In genomic region chr16:30173054-30173453, GRCh38 we compare ENCODE assay signal across 26 cellular contexts.
"Had no signal": no experiment of that assay in that cellular context is flagged by ENCODE, and none has a peak within 500 bp of the region (broad histone marks: within the 10 kb centered on the region; RNA-seq: fewer than 3 reads in every experiment).

No MANE protein-coding gene starts in this region.

- H3K27me3 Mint-ChIP-seq: memory B cell; naive thymus-derived CD4-positive, alpha-beta T cell; natural killer cell treated with Interleukin-12 subunit alpha and Interleukin-12 subunit beta and Interleukin-15 and Interleukin-18, amount 100 ng/mL, for 72 hours; stimulated activated naive CD8-positive, alpha-beta T cell treated with anti-CD3 and anti-CD28 coated beads, Interleukin-15, Interleukin-2, amounts not matched to agents 100 ng/mL and 50 ng/mL, for 24 hours had no signal

- H3K4me1 Mint-ChIP-seq: memory B cell; stimulated activated effector memory CD8-positive, alpha-beta T cell treated with anti-CD3 and anti-CD28 coated beads, Interleukin-12 subunit alpha, Interleukin-12 subunit beta, amount 100 ng/mL, for 72 hours had no signal

- H3K4me3 ChIP-seq: left ventricle myocardium inferior, lung, mucosa of descending colon, pancreas, prostate gland, sigmoid colon, spleen, suprapubic skin, thoracic aorta, tibial artery, upper lobe of right lung had no signal

- H3K4me3 Mint-ChIP-seq: immature natural killer cell; memory B cell; naive thymus-derived CD4-positive, alpha-beta T cell; natural killer cell treated with Interleukin-12 subunit alpha and Interleukin-12 subunit beta and Interleukin-15 and Interleukin-18, amount 100 ng/mL, for 72 hours; stimulated activated effector memory CD8-positive, alpha-beta T cell treated with anti-CD3 and anti-CD28 coated beads, Interleukin-12 subunit alpha, Interleukin-12 subunit beta, amount 100 ng/mL, for 72 hours; stimulated activated naive CD8-positive, alpha-beta T cell treated with anti-CD3 and anti-CD28 coated beads, Interleukin-15, Interleukin-2, amounts not matched to agents 100 ng/mL and 50 ng/mL, for 24 hours had no signal

- ATAC-seq: mucosa of descending colon; naive thymus-derived CD4-positive, alpha-beta T cell; natural killer cell treated with Interleukin-12 subunit alpha and Interleukin-12 subunit beta and Interleukin-15 and Interleukin-18, amount 100 ng/mL, for 72 hours; pancreas; right cardiac atrium; stimulated activated effector memory CD8-positive, alpha-beta T cell treated with anti-CD3 and anti-CD28 coated beads, Interleukin-12 subunit alpha, Interleukin-12 subunit beta, amount 100 ng/mL, for 72 hours; upper lobe of right lung had no signal

- H3K9me3 ChIP-seq: left ventricle myocardium inferior, mucosa of descending colon, pancreas, prostate gland, sigmoid colon, spleen, suprapubic skin, thoracic aorta, tibial artery, upper lobe of right lung had no signal

- H3K36me3 ChIP-seq: left ventricle myocardium inferior, pancreas, prostate gland, sigmoid colon, spleen, suprapubic skin, thoracic aorta, tibial artery, upper lobe of right lung had no signal

- H3K27ac ChIP-seq: left ventricle myocardium inferior, pancreas, prostate gland, sigmoid colon, spleen, suprapubic skin, thoracic aorta, tibial artery, upper lobe of right lung had no signal

- H3K36me3 Mint-ChIP-seq: immature natural killer cell; memory B cell; naive thymus-derived CD4-positive, alpha-beta T cell; natural killer cell treated with Interleukin-12 subunit alpha and Interleukin-12 subunit beta and Interleukin-15 and Interleukin-18, amount 100 ng/mL, for 72 hours; stimulated activated effector memory CD8-positive, alpha-beta T cell treated with anti-CD3 and anti-CD28 coated beads, Interleukin-12 subunit alpha, Interleukin-12 subunit beta, amount 100 ng/mL, for 72 hours had no signal

- H3K9me3 Mint-ChIP-seq: immature natural killer cell; memory B cell; natural killer cell treated with Interleukin-12 subunit alpha and Interleukin-12 subunit beta and Interleukin-15 and Interleukin-18, amount 100 ng/mL, for 72 hours; stimulated activated effector memory CD8-positive, alpha-beta T cell treated with anti-CD3 and anti-CD28 coated beads, Interleukin-12 subunit alpha, Interleukin-12 subunit beta, amount 100 ng/mL, for 72 hours; stimulated activated naive CD8-positive, alpha-beta T cell treated with anti-CD3 and anti-CD28 coated beads, Interleukin-15, Interleukin-2, amounts not matched to agents 100 ng/mL and 50 ng/mL, for 24 hours had no signal

- H3K4me1 ChIP-seq: left ventricle myocardium inferior, pancreas, prostate gland, sigmoid colon, suprapubic skin, tibial artery, upper lobe of right lung had no signal

- H3K27ac Mint-ChIP-seq: immature natural killer cell; memory B cell; naive thymus-derived CD4-positive, alpha-beta T cell; natural killer cell treated with Interleukin-12 subunit alpha and Interleukin-12 subunit beta and Interleukin-15 and Interleukin-18, amount 100 ng/mL, for 72 hours; stimulated activated effector memory CD8-positive, alpha-beta T cell treated with anti-CD3 and anti-CD28 coated beads, Interleukin-12 subunit alpha, Interleukin-12 subunit beta, amount 100 ng/mL, for 72 hours; stimulated activated naive CD8-positive, alpha-beta T cell treated with anti-CD3 and anti-CD28 coated beads, Interleukin-15, Interleukin-2, amounts not matched to agents 100 ng/mL and 50 ng/mL, for 24 hours had no signal

- DNase-seq: hypothalamus; immature natural killer cell; islet precursor cell; left ventricle myocardium inferior; midbrain; naive thymus-derived CD4-positive, alpha-beta T cell; pancreas; retina; right cardiac atrium; sigmoid colon; small intestine; spleen; stimulated activated CD4-positive, alpha-beta T cell treated with anti-CD3 and anti-CD28 coated beads, Interleukin-4, amount 100 ng/mL, for 24 hours; stimulated activated naive CD4-positive, alpha-beta T cell; tibial artery; trophoblast cell; upper lobe of right lung had no signal

- H3K27me3 ChIP-seq: pancreas, sigmoid colon, spleen, suprapubic skin, tibial artery, upper lobe of right lung had no signal
